In genomic region chr1:211985556-211986264, GRCh38 we compare ENCODE assay signal across 13 cellular contexts.
DNase-seq lines count a peak whose midpoint lies in the region; ATAC-seq and TF ChIP-seq lines count a peak whose summit lies in the region.
"Had no signal": no experiment of that assay in that cellular context is flagged by ENCODE, and none has a peak within 500 bp of the region (broad histone marks: within the 10 kb centered on the region; RNA-seq: fewer than 3 reads in every experiment).

No MANE protein-coding gene starts in this region.

- POLR2A ChIA-PET in GM10248 (lab: Yijun Ruan, JAX), result no interaction called here

- H3K27ac ChIP-seq in substantia nigra (ENCODE audit: low read depth, low read length, poor library complexity, severe bottlenecking) (no peak overlapping the region), coronary artery (no peak overlapping the region)

- peak; percentile 64 for DNase-seq in GM10248 (ENCODE audit: extremely low spot score)
- DNase-seq in epidermal melanocyte (ENCODE audit: insufficient read length, low spot score), result no peak
- DNase-seq in NK-92 (lab: John Stamatoyannopoulos, UW; ENCODE audit: unreplicated experiment), result no peak
- DNase-seq in substantia nigra (lab: John Stamatoyannopoulos, UW), result no peak
- no peak for DNase-seq in coronary artery (ENCODE audit: low spot score)
- DNase-seq: ACHN, DND-41, kidney glomerular epithelial cell, NCI-H1417 treated with DMSO at 0.1 percent for 48 hours had no signal

- no peak overlapping the region for H3K4me3 ChIP-seq in coronary artery

- CTCF ChIA-PET in GM10248 (lab: Yijun Ruan, JAX), result interaction anchor here (0.9 to 2.5 kb wide), 9 partner anchors 10 to 809 kb away, joined by 3 to 12 read pairs (median 4); partner anchors contain the start of genes DTL and INTS7

- peak; percentile 94 for ATAC-seq in GM19035 (IDR thresholded peaks at IDR 0.05; ENCODE audit: unreplicated experiment)
- peak; percentile 97 for ATAC-seq in GM21786 (IDR thresholded peaks at IDR 0.05; ENCODE audit: unreplicated experiment)
- ATAC-seq in HG03432 (IDR thresholded peaks at IDR 0.05; ENCODE audit: unreplicated experiment), result peak; percentile 96
- ATAC-seq: stimulated activated effector memory CD8-positive, alpha-beta T cell treated with anti-CD3 and anti-CD28 coated beads, Interleukin-12 subunit alpha, Interleukin-12 subunit beta, amount 100 ng/mL, for 72 hours had no signal

- TF ChIP-seq CTCF in GM10248 (IDR thresholded peaks at IDR 0.05; ENCODE audit: control extremely low read depth, extremely low read depth, low read depth, missing control alignments), result no peak
- no peak for TF ChIP-seq CTCF in coronary artery (IDR thresholded peaks at IDR 0.05)
